Comparison of ENCODE assay signal across 11 cellular contexts in genomic region chr10:21702633-21703111, GRCh38.
DNase-seq lines count a peak whose midpoint lies in the region; ATAC-seq, FAIRE-seq and TF ChIP-seq lines count a peak whose summit lies in the region.
"Had no signal": no experiment of that assay in that cellular context is flagged by ENCODE, and none has a peak within 500 bp of the region (broad histone marks: within the 10 kb centered on the region; RNA-seq: fewer than 3 reads in every experiment).

No MANE protein-coding gene starts in this region.

- H3K27ac ChIP-seq in pancreas (no peak overlapping the region), neural progenitor cell (no peak overlapping the region)
- H3K27ac ChIP-seq: cardiac muscle cell had no signal

- peaks cover 7% of the 10 kb centered on the region for H3K9me3 Mint-ChIP-seq in activated naive CD4-positive, alpha-beta T cell treated with anti-CD3 and anti-CD28 coated beads, Interleukin-2, amount 50 U/mL, for 24 hours
- H3K9me3 Mint-ChIP-seq in stimulated activated naive CD8-positive, alpha-beta T cell treated with anti-CD3 and anti-CD28 coated beads, Interleukin-15, amount 100 ng/mL, for 72 hours, result peaks cover 15 to 31% of the 10 kb centered on the region in 2 donors
- peaks cover 52% of the 10 kb centered on the region for H3K9me3 Mint-ChIP-seq in neural progenitor cell

- H3K9ac ChIP-seq in neural progenitor cell, result no peak overlapping the region

- 79 to 90% methylated on average over 2 of the region's 2 CpGs for WGBS in pancreas, 2 donors

- ATAC-seq in HG02884 (IDR thresholded peaks at IDR 0.05; ENCODE audit: unreplicated experiment) (peak; percentile 67), pancreas (no peak)
- peak; percentile 67 for ATAC-seq in stimulated activated naive CD8-positive, alpha-beta T cell treated with anti-CD3 and anti-CD28 coated beads, Interleukin-15, amount 100 ng/mL, for 72 hours

- peaks cover 45% of the 10 kb centered on the region for H3K36me3 Mint-ChIP-seq in activated naive CD4-positive, alpha-beta T cell treated with anti-CD3 and anti-CD28 coated beads, Interleukin-2, amount 50 U/mL, for 24 hours
- peaks cover 68% of the 10 kb centered on the region for H3K36me3 Mint-ChIP-seq in neural progenitor cell

- no peak for DNase-seq in activated naive CD4-positive, alpha-beta T cell treated with Interleukin-2 at 50 U/mL for 16 hours
- DNase-seq in OCI-M1 (lab: John Stamatoyannopoulos, UW) (peak; percentile 81), pancreas (no peak), pons (ENCODE audit: low spot score) (no peak), neural progenitor cell (ENCODE audit: low spot score) (no peak)
- no peak for DNase-seq in stimulated activated naive CD8-positive, alpha-beta T cell treated with anti-CD3 and anti-CD28 coated beads, Interleukin-15, amount 100 ng/mL, for 72 hours
- DNase-seq: H7 had no signal

- H3K4me1 ChIP-seq in pancreas (no peaks in the 10 kb centered on the region), neural progenitor cell (peaks cover 10% of the 10 kb centered on the region)

- H3K27ac Mint-ChIP-seq in activated naive CD4-positive, alpha-beta T cell treated with anti-CD3 and anti-CD28 coated beads, Interleukin-2, amount 50 U/mL, for 24 hours, result peak overlapping the region; percentile 10
- H3K27ac Mint-ChIP-seq in stimulated activated naive CD8-positive, alpha-beta T cell treated with anti-CD3 and anti-CD28 coated beads, Interleukin-15, amount 100 ng/mL, for 72 hours, result peak overlapping the region; percentile 2 to 74
- H3K27ac Mint-ChIP-seq in neural progenitor cell, result no peak overlapping the region

- no peak overlapping the region for H3K4me2 ChIP-seq in neural progenitor cell

- TF ChIP-seq CTCF in pancreas (IDR thresholded peaks at IDR 0.05) (no peak), neural progenitor cell (IDR thresholded peaks at IDR 0.05) (no peak)

- no peaks in the 10 kb centered on the region for H3K27me3 ChIP-seq in pancreas
- H3K27me3 ChIP-seq in neural progenitor cell, result no peaks in the 10 kb centered on the region
- H3K27me3 ChIP-seq: cardiac muscle cell had no signal

- H3F3A ChIP-seq in neural progenitor cell (ENCODE audit: low read depth), result peaks cover 15% of the 10 kb centered on the region

- no peaks in the 10 kb centered on the region for H3K27me3 Mint-ChIP-seq in activated naive CD4-positive, alpha-beta T cell treated with anti-CD3 and anti-CD28 coated beads, Interleukin-2, amount 50 U/mL, for 24 hours
- H3K27me3 Mint-ChIP-seq in stimulated activated naive CD8-positive, alpha-beta T cell treated with anti-CD3 and anti-CD28 coated beads, Interleukin-15, amount 100 ng/mL, for 72 hours, result no peaks in the 10 kb centered on the region
- H3K27me3 Mint-ChIP-seq in neural progenitor cell (ENCODE audit: insufficient read depth, low read depth), result no peaks in the 10 kb centered on the region

- no peak overlapping the region for H2AFZ ChIP-seq in neural progenitor cell (replicated peaks)

- H3K36me3 ChIP-seq in pancreas (no peaks in the 10 kb centered on the region), neural progenitor cell (peaks cover 28% of the 10 kb centered on the region)
- H3K36me3 ChIP-seq: cardiac muscle cell had no signal

- H3K4me3 ChIP-seq in pancreas, result no peak overlapping the region
- no peak overlapping the region for H3K4me3 ChIP-seq in neural progenitor cell
- H3K4me3 ChIP-seq: cardiac muscle cell had no signal

- FAIRE-seq in pancreas (lab: Jason Lieb, UNC), result no peak
- FAIRE-seq: TTC549 had no signal

- peaks cover 16% of the 10 kb centered on the region for H4K20me1 ChIP-seq in neural progenitor cell (ENCODE audit: low read depth)

- H3K9me3 ChIP-seq in pancreas, result no peaks in the 10 kb centered on the region
- H3K9me3 ChIP-seq in neural progenitor cell (ENCODE audit: low read depth), result peaks cover 20% of the 10 kb centered on the region

- peaks cover 96% of the 10 kb centered on the region for H3K79me2 ChIP-seq in neural progenitor cell (ENCODE audit: low read depth)

- H3K4me3 Mint-ChIP-seq in activated naive CD4-positive, alpha-beta T cell treated with anti-CD3 and anti-CD28 coated beads, Interleukin-2, amount 50 U/mL, for 24 hours, result peak overlapping the region; percentile 66
- peak overlapping the region; percentile 45 for H3K4me3 Mint-ChIP-seq in stimulated activated naive CD8-positive, alpha-beta T cell treated with anti-CD3 and anti-CD28 coated beads, Interleukin-15, amount 100 ng/mL, for 72 hours
- no peak overlapping the region for H3K4me3 Mint-ChIP-seq in neural progenitor cell

- intact Hi-C loops in pancreas (cut with DNase I), result no loop called here

- peaks cover 50% of the 10 kb centered on the region for H3K4me1 Mint-ChIP-seq in activated naive CD4-positive, alpha-beta T cell treated with anti-CD3 and anti-CD28 coated beads, Interleukin-2, amount 50 U/mL, for 24 hours
- H3K4me1 Mint-ChIP-seq in stimulated activated naive CD8-positive, alpha-beta T cell treated with anti-CD3 and anti-CD28 coated beads, Interleukin-15, amount 100 ng/mL, for 72 hours, result peaks cover 47% of the 10 kb centered on the region
- no peaks in the 10 kb centered on the region for H3K4me1 Mint-ChIP-seq in neural progenitor cell

Comparison
In these comparisons a context has a peak if more than half of its experiments do, and no peak if none do; other contexts are left out.
1. ATAC-seq: peak in HG02884 (single experiment) and stimulated activated naive CD8-positive, alpha-beta T cell treated with anti-CD3 and anti-CD28 coated beads, Interleukin-15, amount 100 ng/mL, for 72 hours (single experiment); none in pancreas (0 of 4).